7 cellular contexts compared by ENCODE assay signal in genomic region chr2:8684885-8685696, GRCh38. TPM values are rescaled to one million over a fixed set of nuclear protein-coding genes. Genes with fewer than 3 reads are reported as not detected.
DNase-seq lines count a peak whose midpoint lies in the region; ATAC-seq and TF ChIP-seq lines count a peak whose summit lies in the region.

No MANE protein-coding gene starts in this region.

- H3K9me3 Mint-ChIP-seq in T-helper 2 cell treated with Interferon-gamma antibody and Interleukin-4, amounts not matched to agents 5 μg/mL and 100 μg/mL, for 36 hours = no peaks in the 10 kb centered on the region
- H3K9me3 Mint-ChIP-seq in MCF 10A (ENCODE audit: unreplicated experiment) = no peaks in the 10 kb centered on the region

- POLR2A ChIA-PET in MCF 10A (lab: Yijun Ruan, JAX) = no interaction called here

- H3K4me1 ChIP-seq in smooth muscle cell (ENCODE audit: low read depth) = peaks cover 8% of the 10 kb centered on the region

- H3K27ac Mint-ChIP-seq in T-helper 2 cell treated with Interferon-gamma antibody and Interleukin-4, amounts not matched to agents 5 μg/mL and 100 μg/mL, for 36 hours = peak overlapping the region; percentile 94
- no peak overlapping the region for H3K27ac Mint-ChIP-seq in MCF 10A (ENCODE audit: low read depth, unreplicated experiment)

- peaks cover 11% of the 10 kb centered on the region for H3K27me3 Mint-ChIP-seq in T-helper 2 cell treated with Interferon-gamma antibody and Interleukin-4, amounts not matched to agents 5 μg/mL and 100 μg/mL, for 36 hours (ENCODE audit: low read depth)
- peaks cover 20% of the 10 kb centered on the region for H3K27me3 Mint-ChIP-seq in MCF 10A (ENCODE audit: insufficient read depth, unreplicated experiment)

- H3K9me3 ChIP-seq in MG63 (no peaks in the 10 kb centered on the region), smooth muscle cell (replicated peaks; ENCODE audit: low read depth) (no peaks in the 10 kb centered on the region)

- peaks cover 32% of the 10 kb centered on the region for H4K20me1 ChIP-seq in smooth muscle cell (ENCODE audit: low read depth)

- H3K27me3 ChIP-seq in MG63 (no peaks in the 10 kb centered on the region), smooth muscle cell (ENCODE audit: low read depth) (no peaks in the 10 kb centered on the region)

- H3K36me3 Mint-ChIP-seq in T-helper 2 cell treated with Interferon-gamma antibody and Interleukin-4, amounts not matched to agents 5 μg/mL and 100 μg/mL, for 36 hours (ENCODE audit: low read depth) = peaks cover 29% of the 10 kb centered on the region
- no peaks in the 10 kb centered on the region for H3K36me3 Mint-ChIP-seq in MCF 10A (ENCODE audit: insufficient read depth, unreplicated experiment)

- H3K27ac ChIP-seq in smooth muscle cell (ENCODE audit: low read depth) = peak overlapping the region; percentile 3

- WGBS in smooth muscle cell (ENCODE audit: low lambda C conversion rate) = under 1% methylated on average over 41 of the region's 87 CpGs

- ATAC-seq in GM18498 (IDR thresholded peaks at IDR 0.05; ENCODE audit: unreplicated experiment) (peak; percentile 3), HG02840 (IDR thresholded peaks at IDR 0.05; ENCODE audit: low FRiP score, unreplicated experiment) (no peak)

- DNase-seq in MG63 (peak; percentile 66), MCF 10A (ENCODE audit: unreplicated experiment) (peak; percentile 20), iris pigment epithelial cell (ENCODE audit: low read depth) (peak; percentile 10), smooth muscle cell (lab: John Stamatoyannopoulos, UW; ENCODE audit: unreplicated experiment) (no peak)
- peak; percentile 62 for DNase-seq in T-helper 2 cell treated with Interferon-gamma antibody and Interleukin-4, amounts not matched to agents 5 μg/mL and 100 μg/mL, for 36 hours (ENCODE audit: low spot score)

- peaks cover 21% of the 10 kb centered on the region for H3F3A ChIP-seq in smooth muscle cell (ENCODE audit: low read depth)

- H3K4me1 Mint-ChIP-seq in T-helper 2 cell treated with Interferon-gamma antibody and Interleukin-4, amounts not matched to agents 5 μg/mL and 100 μg/mL, for 36 hours (ENCODE audit: low read depth) = peaks cover 13% of the 10 kb centered on the region
- peaks cover 20% of the 10 kb centered on the region for H3K4me1 Mint-ChIP-seq in MCF 10A (ENCODE audit: insufficient read depth, unreplicated experiment)

- peak overlapping the region; percentile 98 for H3K4me3 Mint-ChIP-seq in T-helper 2 cell treated with Interferon-gamma antibody and Interleukin-4, amounts not matched to agents 5 μg/mL and 100 μg/mL, for 36 hours
- H3K4me3 Mint-ChIP-seq in MCF 10A (ENCODE audit: unreplicated experiment) = peak overlapping the region; percentile 65

- H3K4me3 ChIP-seq in MG63 = peak overlapping the region; percentile 73
- peak overlapping the region; percentile 90 for H3K4me3 ChIP-seq in smooth muscle cell

- TF ChIP-seq CTCF in MCF 10A (IDR thresholded peaks at IDR 0.05; ENCODE audit: unreplicated experiment) (no peak), smooth muscle cell (IDR thresholded peaks at IDR 0.05; ENCODE audit: borderline replicate concordance, insufficient read depth, poor library complexity, severe bottlenecking) (no peak)

- intact Hi-C loops in MCF 10A (cut with micrococcal nuclease) = loop anchor here (1.0 to 10.0 kb wide), 4 partner anchors 990 to 1588 kb away; no protein-coding TSS in a partner anchor

- peak overlapping the region; percentile 64 for H2AFZ ChIP-seq in smooth muscle cell (ENCODE audit: low read depth)

- no peak overlapping the region for H3K9ac ChIP-seq in smooth muscle cell (ENCODE audit: low read depth)

- CTCF ChIA-PET in MCF 10A (lab: Yijun Ruan, JAX) = interaction anchor here (0.8 to 1.8 kb wide), 5 partner anchors 8 to 1258 kb away, joined by 3 to 19 read pairs (median 3); no protein-coding TSS in a partner anchor

- H3K79me2 ChIP-seq in smooth muscle cell (ENCODE audit: low read depth) = peaks cover 32% of the 10 kb centered on the region

- BruUV-seq in MCF 10A (replicated peaks; lab: Mats Ljungman, UMichigan) = no TSS peak

- peak overlapping the region; percentile 89 for H3K4me2 ChIP-seq in smooth muscle cell

- H3K36me3 ChIP-seq in MG63 (peaks cover 11% of the 10 kb centered on the region; the same call in 1 of the 2 replicates), smooth muscle cell (ENCODE audit: low read depth) (no peaks in the 10 kb centered on the region)

RNA-seq across cellular contexts. Expression of gene ID2, which starts 3.2 kb away (rescaled TPM):
- 64.1 and 77.3 TPM in 2 replicates for total RNA-seq in MG63 (2014; rRNA removed; shearing (Covaris generic); ENCODE audit: low replicate concordance)
- total RNA-seq in MCF 10A (2022) = 0.54 and 2.0 TPM in 2 replicates
- total RNA-seq in smooth muscle cell = 190 and 218 TPM in 2 replicates
- 83.9 and 114 TPM in 2 replicates for polyA plus RNA-seq in smooth muscle cell

Comparison
In these comparisons a context has a peak if more than half of its experiments do, and no peak if none do; other contexts are left out.
1. RNA of gene ID2, which starts 3.2 kb away (total RNA-seq): 190 to 218 TPM in smooth muscle cell and 64.1 to 77.3 TPM in MG63; 0.54 to 2.0 TPM in MCF 10A; every median in the first group is over 10 times any median in the second.